Comparison of ENCODE assay signal across 24 cellular contexts in the genomic region with DNA sequence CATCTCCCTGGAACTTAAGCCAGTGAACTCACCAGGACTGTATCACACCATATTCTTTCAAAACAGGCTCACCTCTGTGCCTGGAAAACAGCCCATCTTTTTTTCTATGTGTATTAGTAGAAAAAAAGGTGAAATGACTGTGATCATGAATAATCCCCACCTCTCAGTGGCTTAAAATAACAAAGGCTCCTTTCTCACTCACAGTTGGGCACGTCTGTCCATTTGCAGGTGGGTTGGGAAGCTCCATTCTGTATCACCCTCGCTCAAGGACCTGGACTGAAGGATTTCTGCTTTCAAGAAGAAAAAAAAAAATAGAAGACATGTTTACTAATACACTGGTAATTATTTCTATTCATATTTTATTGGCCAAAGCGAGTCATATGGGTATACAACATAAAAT. TPM values are rescaled to one million over a fixed set of nuclear protein-coding genes. Genes with fewer than 3 reads are reported as not detected.
DNase-seq lines count a peak whose midpoint lies in the region; ATAC-seq, FAIRE-seq and TF ChIP-seq lines count a peak whose summit lies in the region.
"Had no signal": no experiment of that assay in that cellular context is flagged by ENCODE, and none has a peak within 500 bp of the region (broad histone marks: within the 10 kb centered on the region; RNA-seq: fewer than 3 reads in every experiment).

No MANE protein-coding gene starts in this region.

- no peaks in the 10 kb centered on the region for H3K9me2 ChIP-seq in GM23338 (ENCODE audit: insufficient read depth)

- TF ChIP-seq CTCF in GM23338 (conservative IDR thresholded peaks at IDR 0.05; ENCODE audit: low read depth in 2 of 2) (no peak), H1 (IDR thresholded peaks at IDR 0.05; ENCODE audit: control extremely low read depth in 1 of 3, insufficient read depth in 1 of 3, low read depth in 1 of 3, low read length in 3 of 3) (no peak), omental fat pad (IDR thresholded peaks at IDR 0.05) (no peak)

- peak overlapping the region; percentile 93 for H3K27ac Mint-ChIP-seq in GM23338
- H3K27ac Mint-ChIP-seq: CD4-positive, alpha-beta T cell; CD8-positive, alpha-beta memory T cell had no signal

- H3K79me1 ChIP-seq in H1 (ENCODE audit: low read depth, low read length), result no peaks in the 10 kb centered on the region; the same call in 1 of the 2 replicates

- H3K79me2 ChIP-seq in GM23338 (replicated peaks; ENCODE audit: insufficient read depth), result peaks cover 49% of the 10 kb centered on the region
- peaks cover 0 to 24% of the 10 kb centered on the region in 2 experiments; a peak in 3 of 4 replicates for H3K79me2 ChIP-seq in H1 (ENCODE audit: control insufficient read depth in 1 of 2, insufficient read depth in 2 of 2, low read length in 2 of 2)

- H2BK12ac ChIP-seq in H1 (ENCODE audit: low read depth, low read length), result peak overlapping the region; percentile 86

- H3K36me3 Mint-ChIP-seq in GM23338 (ENCODE audit: low read depth), result peaks cover 39% of the 10 kb centered on the region
- H3K36me3 Mint-ChIP-seq: CD14-positive monocyte; CD8-positive, alpha-beta memory T cell had no signal

- H2AK5ac ChIP-seq in H1 (ENCODE audit: low read depth, low read length), result peak overlapping the region; percentile 56; the same call in 1 of the 2 replicates

- H3K27me3 ChIP-seq in GM23338 (ENCODE audit: insufficient read depth), result no peaks in the 10 kb centered on the region
- H3K27me3 ChIP-seq in HUES6 (ENCODE audit: control insufficient read depth, insufficient read depth, low read length), result no peaks in the 10 kb centered on the region
- no peaks in the 10 kb centered on the region for H3K27me3 ChIP-seq in H1 (replicated peaks in 1 of 4; ENCODE audit: control insufficient read depth in 3 of 4, extremely low read depth in 1 of 4, insufficient read depth in 3 of 4, low read length in 3 of 4)
- H3K27me3 ChIP-seq in iPS-18a (ENCODE audit: control insufficient read depth, insufficient read depth, low read length), result no peaks in the 10 kb centered on the region
- H3K27me3 ChIP-seq: BE2C; BLaER1 treated with 17β-estradiol and CSF1 and Interleukin-3, amounts not matched to agents 10 nM and 100 nM had no signal

- peak; percentile 32 for ATAC-seq in GM23338
- no peak for ATAC-seq in GM18909 (IDR thresholded peaks at IDR 0.05; ENCODE audit: poor library complexity, unreplicated experiment)
- no peak for ATAC-seq in HG03280 (IDR thresholded peaks at IDR 0.05; ENCODE audit: unreplicated experiment)
- no peak for ATAC-seq in omental fat pad (ENCODE audit: low FRiP score)
- ATAC-seq: HCT116 had no signal

- H3K9me3 Mint-ChIP-seq in GM23338, result peaks cover 23% of the 10 kb centered on the region
- H3K9me3 Mint-ChIP-seq: CD4-positive, alpha-beta T cell; CD8-positive, alpha-beta memory T cell had no signal

- H3F3A ChIP-seq in GM23338 (replicated peaks; ENCODE audit: low read depth), result no peaks in the 10 kb centered on the region

- H3K36me3 ChIP-seq in GM23338 (ENCODE audit: insufficient read depth) (peaks cover 25% of the 10 kb centered on the region), HUES6 (ENCODE audit: control insufficient read depth, insufficient read depth, low read length) (peaks cover 27% of the 10 kb centered on the region), H1 (ENCODE audit: control insufficient read depth in 2 of 4, insufficient read depth in 4 of 4, low read length in 3 of 4) (peaks cover 0 to 13% (median 0%) of the 10 kb centered on the region in 4 experiments; a peak in 2 of 8 replicates), iPS-18a (ENCODE audit: control insufficient read depth, low read depth, low read length) (peaks cover 4% of the 10 kb centered on the region)
- H3K36me3 ChIP-seq: BE2C; BLaER1 treated with 17β-estradiol and CSF1 and Interleukin-3, amounts not matched to agents 10 nM and 100 nM had no signal

- H3K4me3 Mint-ChIP-seq in GM23338, result peak overlapping the region; percentile 72
- H3K4me3 Mint-ChIP-seq: CD14-positive monocyte; CD4-positive, alpha-beta T cell; CD8-positive, alpha-beta memory T cell had no signal

- H3K23me2 ChIP-seq in H1 (ENCODE audit: low read depth, low read length), result peaks cover 3% of the 10 kb centered on the region; the same call in 1 of the 2 replicates

- no peak for TF ChIP-seq RAD21 in H1 (IDR thresholded peaks at IDR 0.05 in 1 of 2, conservative IDR thresholded peaks at IDR 0.05 in 1 of 2; ENCODE audit: low read depth in 2 of 2, low read length in 2 of 2)

- peak overlapping the region; percentile 99 for H2BK120ac ChIP-seq in H1 (replicated peaks; ENCODE audit: low read depth, low read length)

- H3K27ac ChIP-seq in GM23338 (ENCODE audit: low read depth) (peak overlapping the region; percentile 98), HUES6 (ENCODE audit: low read depth, low read length) (peak overlapping the region; percentile 82), H1 (ENCODE audit: low read depth, low read length) (peak overlapping the region; percentile 31; the same call in 1 of the 2 replicates), iPS-18a (ENCODE audit: low read length) (peak overlapping the region; percentile 14)
- H3K27ac ChIP-seq: 22Rv1; BLaER1 treated with 17β-estradiol and CSF1 and Interleukin-3, amounts not matched to agents 10 nM and 100 nM had no signal

- H3K9ac ChIP-seq in HUES6 (ENCODE audit: low read length), result peak overlapping the region; percentile 72
- peak overlapping the region in 1 of 4 experiments; percentile 0; a peak in 1 of 7 replicates for H3K9ac ChIP-seq in H1 (replicated peaks in 1 of 4; ENCODE audit: extremely low read depth in 1 of 4, low read depth in 3 of 4, low read length in 3 of 4)
- H3K9ac ChIP-seq in iPS-18a (ENCODE audit: low read length), result no peak overlapping the region
- H3K9ac ChIP-seq: BLaER1 treated with 17β-estradiol and CSF1 and Interleukin-3, amounts not matched to agents 10 nM and 100 nM had no signal

- peak overlapping the region; percentile 86 for H3K4ac ChIP-seq in H1 (replicated peaks; ENCODE audit: insufficient read length, low read depth, low read length)

- no peak for TF ChIP-seq EP300 in H1 (IDR thresholded peaks at IDR 0.05; ENCODE audit: borderline replicate concordance in 1 of 2, low read depth in 2 of 2, low read length in 2 of 2)

- no peak overlapping the region for H2AFZ ChIP-seq in GM23338
- H2AFZ ChIP-seq in H1 (ENCODE audit: low read length), result no peak overlapping the region

- H3K4me1 ChIP-seq in GM23338 (ENCODE audit: insufficient read depth), result peaks cover 34% of the 10 kb centered on the region
- peaks cover 28% of the 10 kb centered on the region for H3K4me1 ChIP-seq in HUES6 (ENCODE audit: control insufficient read depth, insufficient read depth, low read length)
- H3K4me1 ChIP-seq in H1 (replicated peaks in 1 of 4; ENCODE audit: control insufficient read depth in 3 of 4, insufficient read depth in 4 of 4, low read length in 3 of 4), result peaks cover 3 to 23% (median 12%) of the 10 kb centered on the region in 4 experiments
- peaks cover 27% of the 10 kb centered on the region for H3K4me1 ChIP-seq in iPS-18a (ENCODE audit: control insufficient read depth, low read depth, low read length)
- H3K4me1 ChIP-seq: BLaER1 treated with 17β-estradiol and CSF1 and Interleukin-3, amounts not matched to agents 10 nM and 100 nM had no signal

- TF ChIP-seq POLR2A in H1 (IDR thresholded peaks at IDR 0.05; ENCODE audit: control extremely low read depth in 1 of 2, low read depth in 2 of 2, low read length in 2 of 2), result no peak

- H4K91ac ChIP-seq in H1 (replicated peaks; ENCODE audit: insufficient read length, low read length), result peak overlapping the region; percentile 97

- H4K20me1 ChIP-seq in GM23338 (replicated peaks; ENCODE audit: insufficient read depth), result 0 out of 2 replicates have a peak, but pooled peaks cover 3% of the 10 kb centered on the region
- no peaks in the 10 kb centered on the region for H4K20me1 ChIP-seq in H1 (replicated peaks in 1 of 2; ENCODE audit: control insufficient read depth in 1 of 2, insufficient read depth in 2 of 2, low read length in 2 of 2)
- H4K20me1 ChIP-seq: BLaER1 treated with 17β-estradiol and CSF1 and Interleukin-3, amounts not matched to agents 10 nM and 100 nM had no signal

- H4K5ac ChIP-seq in H1 (ENCODE audit: insufficient read length, low read depth, low read length), result peak overlapping the region; percentile 4

- no peak overlapping the region for H3K23ac ChIP-seq in H1 (ENCODE audit: insufficient read length)

- H2BK15ac ChIP-seq in H1 (ENCODE audit: low read length), result no peak overlapping the region

- H3K9me3 ChIP-seq in HUES6 (ENCODE audit: control insufficient read depth, insufficient read depth, low read depth, low read length) (0 out of 2 replicates have a peak, but pooled peaks cover 5% of the 10 kb centered on the region), H1 (ENCODE audit: insufficient read depth in 2 of 2, low read depth in 1 of 2, low read length in 1 of 2) (0 out of 4 replicates have a peak, but pooled peaks cover 0 to 3% of the 10 kb centered on the region in 2 experiments), iPS-18a (ENCODE audit: control insufficient read depth, low read depth, low read length) (no peaks in the 10 kb centered on the region)
- H3K9me3 ChIP-seq: BE2C had no signal

- peaks cover 45% of the 10 kb centered on the region for H3K4me1 Mint-ChIP-seq in GM23338
- H3K4me1 Mint-ChIP-seq: CD8-positive, alpha-beta memory T cell had no signal

- H3K18ac ChIP-seq in H1 (ENCODE audit: extremely low read depth, low read length), result peak overlapping the region; percentile 74; the same call in 1 of the 2 replicates

- H3K4me3 ChIP-seq in GM23338 (peak overlapping the region; percentile 60), HUES6 (ENCODE audit: low read depth, low read length) (peak overlapping the region; percentile 58), H1 (ENCODE audit: extremely low read depth in 1 of 4, insufficient read depth in 2 of 4, low read depth in 3 of 4, low read length in 4 of 4) (peak overlapping the region; percentile 2 to 54 (median 15); a peak in 5 of 8 replicates), iPS-18a (ENCODE audit: low read length) (peak overlapping the region; percentile 59)
- H3K4me3 ChIP-seq: BLaER1 treated with 17β-estradiol and CSF1 and Interleukin-3, amounts not matched to agents 10 nM and 100 nM had no signal

- peak overlapping the region; percentile 98 for H2BK20ac ChIP-seq in H1 (ENCODE audit: low read length)

- no peak overlapping the region for H3K56ac ChIP-seq in H1 (replicated peaks; ENCODE audit: insufficient read length, low read depth, low read length)

- peaks cover 3% of the 10 kb centered on the region for H3K27me3 Mint-ChIP-seq in GM23338 (ENCODE audit: insufficient read depth, low read depth, poor library complexity)
- H3K27me3 Mint-ChIP-seq: CD4-positive, alpha-beta T cell had no signal

- H4K8ac ChIP-seq in H1 (ENCODE audit: extremely low read depth, insufficient read depth, low read length), result no peak overlapping the region

- H3K14ac ChIP-seq in H1 (ENCODE audit: insufficient read length), result no peak overlapping the region

- H3K4me2 ChIP-seq in GM23338, result peak overlapping the region; percentile 79
- H3K4me2 ChIP-seq in H1 (ENCODE audit: insufficient read depth in 1 of 2, low read depth in 2 of 2, low read length in 2 of 2), result peak overlapping the region; percentile 45 to 54
- H3K4me2 ChIP-seq: BLaER1 treated with 17β-estradiol and CSF1 and Interleukin-3, amounts not matched to agents 10 nM and 100 nM had no signal

- POLR2A ChIA-PET in H1 (lab: Charles Lee; ENCODE audit: partially characterized antibody), result interaction anchor here (0.8 to 2.8 kb wide), 14 partner anchors 9 to 383 kb away, joined by 3 to 26 read pairs (median 3); no protein-coding TSS in a partner anchor

- 35% methylated on average over 3 of the region's 3 CpGs; no CpG with 5 or more reads in 1 of the 2 experiments for WGBS in H1 (ENCODE audit: extremely low coverage in 1 of 2, insufficient coverage in 1 of 2, insufficient read length in 1 of 2, insufficient replicate concordance in 2 of 2, low coverage in 1 of 2, low lambda C conversion rate in 2 of 2, missing lambda C conversion rate in 1 of 2), 2 experiments

- peak; percentile 68 for FAIRE-seq in H1 (lab: Jason Lieb, UNC)
- FAIRE-seq: D721Med, GM12892, GM19239 had no signal

- CTCF ChIA-PET in H1 (lab: Charles Lee; ENCODE audit: partially characterized antibody), result interaction anchor here (0.7 to 29.7 kb wide), 12 partner anchors 9 to 260 kb away, joined by 3 to 605 read pairs (median 6); no protein-coding TSS in a partner anchor

- peak overlapping the region; percentile 94; the same call in 1 of the 2 replicates for H2BK5ac ChIP-seq in H1 (ENCODE audit: low read depth, low read length)

- DNase-seq in GM23338 (ENCODE audit: low spot score), result peak; percentile 58
- no peak for DNase-seq in H1 (ENCODE audit: low read depth in 1 of 2, low spot score in 2 of 2)
- no peak for DNase-seq in DMS 273 treated with DMSO at 0.1 percent for 48 hours (lab: John Stamatoyannopoulos, UW)
- no peak for DNase-seq in omental fat pad (ENCODE audit: low spot score)
- DNase-seq: AML-193; BE2C; CD4-positive, alpha-beta T cell; CD8-positive, alpha-beta memory T cell; DMS53; DMS79 treated with DMSO at 0.1 percent for 48 hours; GF-D8; GOT3; H7 had no signal

RNA-seq across cellular contexts. Expression of gene FGF1, which starts 17.3 kb away (rescaled TPM):
- 0.12 and 0.21 TPM in 2 replicates for total RNA-seq in GM23338 (2014; rRNA removed; shearing (Covaris generic))
- polyA plus RNA-seq in GM23338 (2016; fragmentation: Nextera tagmentation; extraction: Ambion mirVana) (0.34 TPM in 1 of 2 replicates, not detected in the other), H1 (2011; rRNA removed) (0.17 and 0.30 TPM in 2 replicates)
- 0.11 and 0.50 TPM in 2 replicates for total RNA-seq in H1 (2021; fragmentation: NEBNext Ultra II Directional; extraction: Animal tissue kit (Norgen Biotek cat#: 25700))
- polyA plus RNA-seq in H1 (2011; cell fraction: cytosol; rRNA removed), result 0.34 TPM
- polyA plus RNA-seq in H1 (2011; cell fraction: nucleus; rRNA removed), result 0.30 TPM
- polyA plus RNA-seq in H1 (2012, experiment 1 of 2), result 0.15 to 0.66 TPM (median 0.47 TPM) in 4 replicates
- polyA plus RNA-seq in H1 (2012, experiment 2 of 2), result not detected
- 0.26 TPM for polyA plus RNA-seq in H1 (2013, experiment 1 of 2)
- 0.61 TPM for polyA plus RNA-seq in H1 (2013, experiment 2 of 2)
- polyA minus RNA-seq in H1 (2011; rRNA and poly(A)+ RNA removed), result 0.16 and 0.78 TPM in 2 replicates
- 0.29 TPM for polyA minus RNA-seq in H1 (2011; cell fraction: cytosol; rRNA and poly(A)+ RNA removed)
- polyA minus RNA-seq in H1 (2011; cell fraction: nucleus; rRNA and poly(A)+ RNA removed), result 1.7 TPM
- total RNA-seq in omental fat pad, result 10 to 100 TPM in 3 of 4 donors, 1 to 10 TPM in 1; 2.2 to 43.1 (median 34.3) TPM
- total RNA-seq: CD4-positive, alpha-beta T cell; CD8-positive, alpha-beta memory T cell had no signal
- polyA plus RNA-seq: CD14-positive monocyte; CD8-positive, alpha-beta memory T cell had no signal

Comparison
In these comparisons a context has a peak if more than half of its experiments do, and no peak if none do; other contexts are left out.
1. H3K27ac ChIP-seq: peak in every context shown above with its lines; median percentile 98 in GM23338; 82 in HUES6; 31 in H1; 14 in iPS-18a.